In genomic region chr5:139273572-139274264, GRCh38 we compare ENCODE assay signal across 8 cellular contexts. TPM values are rescaled to one million over a fixed set of nuclear protein-coding genes. Genes with fewer than 3 reads are reported as not detected.
DNase-seq lines count a peak whose midpoint lies in the region; ATAC-seq, FAIRE-seq and TF ChIP-seq lines count a peak whose summit lies in the region.

No MANE protein-coding gene starts in this region.

- H3K4me1 ChIP-seq in cardiac muscle cell (ENCODE audit: low read depth) (peaks cover 51% of the 10 kb centered on the region), transverse colon (peaks cover 13 to 76% (median 51%) of the 10 kb centered on the region in 4 donors)

- H3K27ac Mint-ChIP-seq in activated naive CD8-positive, alpha-beta T cell treated with anti-CD3 and anti-CD28 coated beads for 36 hours = peak overlapping the region; percentile 95

- peak; percentile 95 for DNase-seq in GM06990 (ENCODE audit: extremely low read depth, insufficient read length)
- peak; percentile 85 for DNase-seq in H54 (ENCODE audit: insufficient read length, low spot score)
- DNase-seq in LoVo (ENCODE audit: low spot score) = peak; percentile 97
- DNase-seq in activated naive CD8-positive, alpha-beta T cell treated with anti-CD3 and anti-CD28 coated beads for 36 hours = peak; percentile 92
- peak; percentile 91 to 92 for DNase-seq in cardiac muscle cell (ENCODE audit: low read depth in 1 of 2, low spot score in 1 of 2)
- DNase-seq in pons (ENCODE audit: low spot score) = peak; percentile 89
- peak; percentile 94 for DNase-seq in transverse colon

- H3K4me1 Mint-ChIP-seq in activated naive CD8-positive, alpha-beta T cell treated with anti-CD3 and anti-CD28 coated beads for 36 hours = peaks cover 58% of the 10 kb centered on the region

- TF ChIP-seq EP300 in transverse colon (IDR thresholded peaks at IDR 0.05; ENCODE audit: low read depth) = no peak

- H3K4me3 ChIP-seq in GM06990 (replicated peaks; ENCODE audit: low read depth, low read length) = peak overlapping the region; percentile 79
- peak overlapping the region; percentile 35 for H3K4me3 ChIP-seq in cardiac muscle cell
- peak overlapping the region; percentile 31 to 58 (median 45) for H3K4me3 ChIP-seq in transverse colon

- no peaks in the 10 kb centered on the region for H3K9me3 ChIP-seq in cardiac muscle cell (ENCODE audit: low read depth)
- no peaks in the 10 kb centered on the region for H3K9me3 ChIP-seq in transverse colon

- FAIRE-seq in H54 (lab: Jason Lieb, UNC) = no peak

- H3K4me3 Mint-ChIP-seq in activated naive CD8-positive, alpha-beta T cell treated with anti-CD3 and anti-CD28 coated beads for 36 hours = peak overlapping the region; percentile 97

- TF ChIP-seq POLR2A in H54 (IDR thresholded peaks at IDR 0.05; ENCODE audit: low read depth, low read length) (peak; percentile 75), transverse colon (IDR thresholded peaks at IDR 0.05) (peak; percentile 73)

- 1% methylated on average over 44 of the region's 44 CpGs; no CpG with 5 or more reads in 1 of the 2 donors for WGBS in transverse colon (ENCODE audit: low coverage in 1 of 2), 2 donors

- no peaks in the 10 kb centered on the region for H3K27me3 Mint-ChIP-seq in activated naive CD8-positive, alpha-beta T cell treated with anti-CD3 and anti-CD28 coated beads for 36 hours

- ATAC-seq in SK-N-SH treated with all-trans-retinoic acid at 6 μM for 48 hours = peak; percentile 92

- peaks cover 9% of the 10 kb centered on the region; the same call in 1 of the 2 replicates for H3K36me3 ChIP-seq in GM06990 (ENCODE audit: control insufficient read depth, insufficient read depth, low read length)
- H3K36me3 ChIP-seq in cardiac muscle cell = peaks cover 2% of the 10 kb centered on the region
- H3K36me3 ChIP-seq in transverse colon = no peaks in the 10 kb centered on the region

- intact Hi-C loops in transverse colon (cut with DNase I; ENCODE audit: low total_unique reads) = no loop called here

- H3K27me3 ChIP-seq in GM06990 (replicated peaks; ENCODE audit: control insufficient read depth, insufficient read depth, low read length) (no peaks in the 10 kb centered on the region), cardiac muscle cell (no peaks in the 10 kb centered on the region), transverse colon (no peaks in the 10 kb centered on the region)

- TF ChIP-seq CTCF in GM06990 (IDR thresholded peaks at IDR 0.05; ENCODE audit: insufficient read depth, low read length, poor library complexity, severe bottlenecking) = peak; percentile 1
- no peak for TF ChIP-seq CTCF in cardiac muscle cell (IDR thresholded peaks at IDR 0.05; ENCODE audit: low read depth, low read length)
- TF ChIP-seq CTCF in transverse colon (IDR thresholded peaks at IDR 0.05) = peak in 4 of 5 experiments; percentile 9 to 44 (median 26)

- peaks cover 43% of the 10 kb centered on the region for H3K36me3 Mint-ChIP-seq in activated naive CD8-positive, alpha-beta T cell treated with anti-CD3 and anti-CD28 coated beads for 36 hours

- H3K27ac ChIP-seq in cardiac muscle cell = peak overlapping the region; percentile 57
- peak overlapping the region; percentile 83 to 92 (median 87) for H3K27ac ChIP-seq in transverse colon

- in situ Hi-C loops in transverse colon (cut with MboI; ENCODE audit: low pct_ligation_motif_present in 1 of 4, low pct_unique_long_range_greater_than_20kb in 1 of 4, low sequenced_read_pairs in 3 of 4) = loop anchor here (25.0 kb wide), 2 partner anchors 636 to 686 kb away; partner anchors contain the start of gene HSPA9 (in 1 of the 4)

- H3K9me3 Mint-ChIP-seq in activated naive CD8-positive, alpha-beta T cell treated with anti-CD3 and anti-CD28 coated beads for 36 hours = no peaks in the 10 kb centered on the region

TF ChIP-seq in SK-N-SH treated with all-trans-retinoic acid at 6 μM for 48 hours, 23 proteins besides CTCF, POLR2A, EP300 and RAD21:
- TF ChIP-seq ISL1 (CRISPR knock-in tag; IDR thresholded peaks at IDR 0.05) (no peak), POU6F1 (CRISPR knock-in tag; IDR thresholded peaks at IDR 0.05; ENCODE audit: borderline replicate concordance, low read depth) (no peak), SNAI2 (CRISPR knock-in tag; IDR thresholded peaks at IDR 0.05) (no peak), ZNF565 (CRISPR knock-in tag; conservative IDR thresholded peaks at IDR 0.05; ENCODE audit: low read depth) (no peak), ESRRG (CRISPR knock-in tag; IDR thresholded peaks at IDR 0.05) (no peak), TCF4 (CRISPR knock-in tag; IDR thresholded peaks at IDR 0.05; ENCODE audit: borderline replicate concordance) (no peak)
- TF ChIP-seq, protein P1, sequence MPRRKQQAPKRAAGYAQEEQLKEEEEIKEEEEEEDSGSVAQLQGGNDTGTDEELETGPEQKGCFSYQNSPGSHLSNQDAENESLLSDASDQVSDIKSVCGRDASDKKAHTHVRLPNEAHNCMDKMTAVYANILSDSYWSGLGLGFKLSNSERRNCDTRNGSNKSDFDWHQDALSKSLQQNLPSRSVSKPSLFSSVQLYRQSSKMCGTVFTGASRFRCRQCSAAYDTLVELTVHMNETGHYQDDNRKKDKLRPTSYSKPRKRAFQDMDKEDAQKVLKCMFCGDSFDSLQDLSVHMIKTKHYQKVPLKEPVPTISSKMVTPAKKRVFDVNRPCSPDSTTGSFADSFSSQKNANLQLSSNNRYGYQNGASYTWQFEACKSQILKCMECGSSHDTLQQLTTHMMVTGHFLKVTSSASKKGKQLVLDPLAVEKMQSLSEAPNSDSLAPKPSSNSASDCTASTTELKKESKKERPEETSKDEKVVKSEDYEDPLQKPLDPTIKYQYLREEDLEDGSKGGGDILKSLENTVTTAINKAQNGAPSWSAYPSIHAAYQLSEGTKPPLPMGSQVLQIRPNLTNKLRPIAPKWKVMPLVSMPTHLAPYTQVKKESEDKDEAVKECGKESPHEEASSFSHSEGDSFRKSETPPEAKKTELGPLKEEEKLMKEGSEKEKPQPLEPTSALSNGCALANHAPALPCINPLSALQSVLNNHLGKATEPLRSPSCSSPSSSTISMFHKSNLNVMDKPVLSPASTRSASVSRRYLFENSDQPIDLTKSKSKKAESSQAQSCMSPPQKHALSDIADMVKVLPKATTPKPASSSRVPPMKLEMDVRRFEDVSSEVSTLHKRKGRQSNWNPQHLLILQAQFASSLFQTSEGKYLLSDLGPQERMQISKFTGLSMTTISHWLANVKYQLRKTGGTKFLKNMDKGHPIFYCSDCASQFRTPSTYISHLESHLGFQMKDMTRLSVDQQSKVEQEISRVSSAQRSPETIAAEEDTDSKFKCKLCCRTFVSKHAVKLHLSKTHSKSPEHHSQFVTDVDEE (CRISPR knock-in tag; IDR thresholded peaks at IDR 0.05) = no peak
- TF ChIP-seq, protein P2, sequence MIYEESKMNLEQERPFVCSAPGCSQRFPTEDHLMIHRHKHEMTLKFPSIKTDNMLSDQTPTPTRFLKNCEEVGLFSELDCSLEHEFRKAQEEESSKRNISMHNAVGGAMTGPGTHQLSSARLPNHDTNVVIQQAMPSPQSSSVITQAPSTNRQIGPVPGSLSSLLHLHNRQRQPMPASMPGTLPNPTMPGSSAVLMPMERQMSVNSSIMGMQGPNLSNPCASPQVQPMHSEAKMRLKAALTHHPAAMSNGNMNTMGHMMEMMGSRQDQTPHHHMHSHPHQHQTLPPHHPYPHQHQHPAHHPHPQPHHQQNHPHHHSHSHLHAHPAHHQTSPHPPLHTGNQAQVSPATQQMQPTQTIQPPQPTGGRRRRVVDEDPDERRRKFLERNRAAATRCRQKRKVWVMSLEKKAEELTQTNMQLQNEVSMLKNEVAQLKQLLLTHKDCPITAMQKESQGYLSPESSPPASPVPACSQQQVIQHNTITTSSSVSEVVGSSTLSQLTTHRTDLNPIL (CRISPR knock-in tag; IDR thresholded peaks at IDR 0.05; ENCODE audit: low read depth) = no peak
TF ChIP-seq in SK-N-SH treated with all-trans-retinoic acid at 6 μM for 48 hours: peak in this region for 0.

RNA-seq across cellular contexts. Expression of gene MATR3, which starts 19.8 kb away (rescaled TPM):
- total RNA-seq in activated naive CD8-positive, alpha-beta T cell treated with anti-CD3 and anti-CD28 coated beads for 36 hours = 100 to 1,000 TPM; 182 to 208 TPM
- total RNA-seq in cardiac muscle cell = 237 and 293 TPM in 2 replicates
- polyA plus RNA-seq in cardiac muscle cell = 344 and 399 TPM in 2 replicates
- 100 to 1,000 TPM in 3 of 4 donors, 10 to 100 TPM in 1; 97.3 to 190 (median 134) TPM for total RNA-seq in transverse colon

Comparison
In these comparisons a context has a peak if more than half of its experiments do, and no peak if none do; other contexts are left out.
1. Peak in every context shown above with its lines: DNase-seq, ATAC-seq, H3K4me3 ChIP-seq and H3K27ac ChIP-seq.